9 cellular contexts compared by ENCODE assay signal in genomic region chr15:90481023-90481422, GRCh38. TPM values are rescaled to one million over a fixed set of nuclear protein-coding genes. Genes with fewer than 3 reads are reported as not detected.
DNase-seq lines count a peak whose midpoint lies in the region; FAIRE-seq and TF ChIP-seq lines count a peak whose summit lies in the region.
"Had no signal": no experiment of that assay in that cellular context is flagged by ENCODE, and none has a peak within 500 bp of the region (broad histone marks: within the 10 kb centered on the region; RNA-seq: fewer than 3 reads in every experiment).

No MANE protein-coding gene starts in this region.

- no peak overlapping the region for H3K27ac ChIP-seq in astrocyte (ENCODE audit: low read depth, low read length)

- no peak for FAIRE-seq in astrocyte (lab: Jason Lieb, UNC)

- no peak overlapping the region for H3K4me3 Mint-ChIP-seq in astrocyte (ENCODE audit: unreplicated experiment)

- H3K9me3 Mint-ChIP-seq in astrocyte (ENCODE audit: unreplicated experiment) = no peaks in the 10 kb centered on the region

- no peaks in the 10 kb centered on the region for H3K27me3 ChIP-seq in astrocyte (ENCODE audit: insufficient read depth, low read length)

- H3K4me1 ChIP-seq in astrocyte (ENCODE audit: insufficient read depth, low read length) = no peaks in the 10 kb centered on the region

- in situ Hi-C loops in KBM-7 (cut with MboI; ENCODE audit: low pct_unique_long_range_greater_than_20kb, low sequenced_read_pairs) = no loop called here

- no peaks in the 10 kb centered on the region for H3K79me2 ChIP-seq in astrocyte (ENCODE audit: insufficient read depth, low read length)

- no peak overlapping the region for H2AFZ ChIP-seq in astrocyte (ENCODE audit: low read depth, low read length)

- no peak for TF ChIP-seq CTCF in astrocyte (IDR thresholded peaks at IDR 0.05; ENCODE audit: insufficient read depth, low read depth, low read length)

- peaks cover 69% of the 10 kb centered on the region for H3K36me3 ChIP-seq in astrocyte (ENCODE audit: insufficient read depth, low read length)

- H3K4me3 ChIP-seq in astrocyte (ENCODE audit: insufficient read depth, low read depth, low read length) = no peak overlapping the region

- H3K9ac ChIP-seq in astrocyte (ENCODE audit: low read length) = no peak overlapping the region

- no peaks in the 10 kb centered on the region for H3K9me3 ChIP-seq in astrocyte (ENCODE audit: insufficient read depth, low read depth, low read length)

- H3K4me1 Mint-ChIP-seq in astrocyte (ENCODE audit: low read depth, unreplicated experiment) = peaks cover 20% of the 10 kb centered on the region

- H3K36me3 Mint-ChIP-seq in astrocyte (ENCODE audit: low read depth, unreplicated experiment) = peaks cover 26% of the 10 kb centered on the region

- no peak overlapping the region for H3K4me2 ChIP-seq in astrocyte (ENCODE audit: low read length)

- H3K27me3 Mint-ChIP-seq in astrocyte (ENCODE audit: low read depth, unreplicated experiment) = no peaks in the 10 kb centered on the region

- peaks cover 25% of the 10 kb centered on the region for H4K20me1 ChIP-seq in astrocyte (ENCODE audit: insufficient read depth, low read length)

- DNase-seq in KBM-7 = peak; percentile 91
- peak; percentile 62 for DNase-seq in SIG-M5 (lab: John Stamatoyannopoulos, UW)
- DNase-seq in astrocyte (ENCODE audit: low read depth) = peak; percentile 46
- peak; percentile 10 to 13 for DNase-seq in stimulated activated CD8-positive, alpha-beta memory T cell treated with anti-CD3 and anti-CD28 coated beads, Interleukin-7, amount 100 ng/mL, for 4 hours (ENCODE audit: low read depth in 2 of 2)
- no peak for DNase-seq in NCI-H2171 treated with DMSO at 0.1 percent for 48 hours (lab: John Stamatoyannopoulos, UW)
- no peak for DNase-seq in pons (ENCODE audit: low spot score)
- no peak for DNase-seq in NCI-H187 treated with DMSO at 0.1 percent for 48 hours (lab: John Stamatoyannopoulos, UW)
- DNase-seq: NCI-H187, SW 1271 had no signal

- peak overlapping the region; percentile 47 for H3K27ac Mint-ChIP-seq in astrocyte (ENCODE audit: unreplicated experiment)

RNA-seq across cellular contexts. Expression of gene CRTC3, which starts 48.7 kb away (rescaled TPM):
- 21.4 and 22.2 TPM in 2 replicates for total RNA-seq in astrocyte

Comparison
In these comparisons a context has a peak if more than half of its experiments do, and no peak if none do; other contexts are left out.
1. DNase-seq: peak in KBM-7 (single experiment), SIG-M5 (single experiment), astrocyte (single experiment) and stimulated activated CD8-positive, alpha-beta memory T cell treated with anti-CD3 and anti-CD28 coated beads, Interleukin-7, amount 100 ng/mL, for 4 hours (2 of 2); none in NCI-H2171 treated with DMSO at 0.1 percent for 48 hours (single experiment), pons (single experiment) and NCI-H187 treated with DMSO at 0.1 percent for 48 hours (single experiment).